ENCODE assay signal across 9 cellular contexts in the genomic region with DNA sequence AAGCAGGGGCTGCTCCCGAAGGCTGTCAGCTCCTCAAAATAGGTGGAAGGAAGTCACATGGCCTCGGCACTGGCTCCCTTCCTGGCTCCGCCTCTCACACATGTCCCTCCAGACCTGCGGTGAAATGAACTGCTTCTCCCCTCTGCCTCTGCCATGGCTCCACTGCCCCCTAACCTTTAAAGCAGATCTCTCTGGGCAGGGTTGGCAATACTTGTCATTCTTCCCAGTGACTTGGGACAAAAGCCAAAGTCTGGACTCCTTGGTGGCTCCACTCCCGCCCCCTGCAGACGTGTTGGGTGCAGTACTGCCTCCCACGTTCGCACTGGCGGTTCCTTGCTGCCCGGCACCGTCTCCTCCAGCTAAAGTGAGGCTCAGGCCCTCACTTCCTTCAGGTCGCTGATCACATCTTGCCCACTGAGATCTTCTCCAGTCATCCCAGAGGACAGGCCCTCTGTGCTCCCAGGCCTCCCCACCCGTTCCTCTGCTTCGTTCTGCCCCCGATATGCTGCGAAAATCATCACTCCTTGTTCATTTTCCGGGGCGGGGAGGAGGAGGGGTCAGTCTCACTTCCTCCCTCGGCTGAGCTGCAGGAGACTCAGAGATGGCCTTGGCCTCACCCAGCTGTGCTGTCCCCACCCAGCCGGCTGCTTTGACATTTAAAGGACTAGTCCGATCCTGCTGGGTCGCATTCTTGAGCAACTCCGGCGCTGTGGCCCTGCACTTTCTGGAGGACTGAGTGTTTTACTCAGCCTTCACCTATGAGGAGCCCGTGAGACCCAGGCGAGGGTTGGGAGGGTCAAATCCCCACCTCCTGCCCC.
DNase-seq lines count a peak whose midpoint lies in the region; ATAC-seq lines count a peak whose summit lies in the region.
"Had no signal": no experiment of that assay in that cellular context is flagged by ENCODE, and none has a peak within 500 bp of the region (broad histone marks: within the 10 kb centered on the region; RNA-seq: fewer than 3 reads in every experiment).

No MANE protein-coding gene starts in this region.

- H3K9me3 Mint-ChIP-seq in activated CD8-positive, alpha-beta T cell treated with anti-CD3 and anti-CD28 coated beads, Interleukin-2, amount 10 ng/mL, durations not matched to agents 7 days and 5 days (ENCODE audit: insufficient read depth): no peaks in the 10 kb centered on the region

- peak overlapping the region; percentile 84 for H3K27ac ChIP-seq in epithelial cell of prostate
- peak overlapping the region; percentile 70 to 81 for H3K27ac ChIP-seq in mucosa of rectum (ENCODE audit: low read depth in 2 of 2, low read length in 2 of 2)
- peak overlapping the region; percentile 37 for H3K27ac ChIP-seq in stomach smooth muscle (ENCODE audit: low read length)
- H3K27ac ChIP-seq: SK-N-MC had no signal

- POLR2A ChIA-PET in activated CD8-positive, alpha-beta T cell treated with anti-CD3 and anti-CD28 coated beads, Interleukin-2, amount 10 ng/mL, durations not matched to agents 7 days and 5 days (lab: Charles Lee): no interaction called here

- H3K36me3 Mint-ChIP-seq in activated CD8-positive, alpha-beta T cell treated with anti-CD3 and anti-CD28 coated beads, Interleukin-2, amount 10 ng/mL, durations not matched to agents 7 days and 5 days (ENCODE audit: low read depth): no peaks in the 10 kb centered on the region

- CTCF ChIA-PET in activated CD8-positive, alpha-beta T cell treated with anti-CD3 and anti-CD28 coated beads, Interleukin-2, amount 10 ng/mL, durations not matched to agents 7 days and 5 days (lab: Charles Lee): interaction anchor here (2.1 kb wide), 1 partner anchor 462 kb away, joined by 6 read pairs; a partner anchor contains a TSS

- peaks cover 29% of the 10 kb centered on the region for H3K4me1 Mint-ChIP-seq in activated CD8-positive, alpha-beta T cell treated with anti-CD3 and anti-CD28 coated beads, Interleukin-2, amount 10 ng/mL, durations not matched to agents 7 days and 5 days (ENCODE audit: low read depth)

- no peaks in the 10 kb centered on the region for H3K27me3 Mint-ChIP-seq in activated CD8-positive, alpha-beta T cell treated with anti-CD3 and anti-CD28 coated beads, Interleukin-2, amount 10 ng/mL, durations not matched to agents 7 days and 5 days (ENCODE audit: low read depth)

- H3K36me3 ChIP-seq in mucosa of rectum (ENCODE audit: control insufficient read depth in 2 of 2, insufficient read depth in 2 of 2, low read length in 2 of 2): no peaks in the 10 kb centered on the region
- H3K36me3 ChIP-seq in stomach smooth muscle (ENCODE audit: control insufficient read depth in 2 of 2, insufficient read depth in 2 of 2, low read length in 2 of 2): no peaks in the 10 kb centered on the region

- peak overlapping the region; percentile 77 for H3K4me3 Mint-ChIP-seq in activated CD8-positive, alpha-beta T cell treated with anti-CD3 and anti-CD28 coated beads, Interleukin-2, amount 10 ng/mL, durations not matched to agents 7 days and 5 days

- DNase-seq in AG08396 (ENCODE audit: low spot score) (peak; percentile 29), NCI-H345 treated with DMSO at 0.1 percent for 48 hours (lab: John Stamatoyannopoulos, UW; ENCODE audit: unreplicated experiment) (peak; percentile 31), epithelial cell of prostate (ENCODE audit: low read depth, low spot score) (no peak)
- peak; percentile 56 for DNase-seq in activated CD8-positive, alpha-beta T cell treated with anti-CD3 and anti-CD28 coated beads, Interleukin-2, amount 10 ng/mL, durations not matched to agents 7 days and 5 days

- H3K9me3 ChIP-seq in mucosa of rectum (ENCODE audit: control insufficient read depth in 2 of 2, low read length in 2 of 2) (no peaks in the 10 kb centered on the region), stomach smooth muscle (ENCODE audit: control insufficient read depth in 2 of 2, low read length in 2 of 2) (peaks cover 0 to 6% of the 10 kb centered on the region in 2 donors)

- peaks cover 10 to 11% of the 10 kb centered on the region in 2 donors for H3K4me1 ChIP-seq in mucosa of rectum (ENCODE audit: control insufficient read depth in 2 of 2, insufficient read depth in 2 of 2, low read length in 2 of 2)
- peaks cover 25% of the 10 kb centered on the region for H3K4me1 ChIP-seq in stomach smooth muscle (ENCODE audit: control insufficient read depth, insufficient read depth, low read length)

- peak overlapping the region; percentile 59 to 73 for H3K4me3 ChIP-seq in mucosa of rectum (ENCODE audit: low read length in 2 of 2)
- H3K4me3 ChIP-seq in stomach smooth muscle (ENCODE audit: low read length in 2 of 2): peak overlapping the region; percentile 57 to 69
- H3K4me3 ChIP-seq: SK-N-MC had no signal

- peak overlapping the region; percentile 88 for H3K27ac Mint-ChIP-seq in activated CD8-positive, alpha-beta T cell treated with anti-CD3 and anti-CD28 coated beads, Interleukin-2, amount 10 ng/mL, durations not matched to agents 7 days and 5 days

- peaks cover 0 to 3% of the 10 kb centered on the region in 2 donors for H3K27me3 ChIP-seq in mucosa of rectum (ENCODE audit: control insufficient read depth in 2 of 2, insufficient read depth in 2 of 2, low read length in 2 of 2)
- H3K27me3 ChIP-seq in stomach smooth muscle (ENCODE audit: control insufficient read depth in 1 of 2, insufficient read depth in 2 of 2, low read length in 2 of 2): peaks cover 0 to 11% of the 10 kb centered on the region in 2 donors

- H3K9ac ChIP-seq in mucosa of rectum (ENCODE audit: low read depth in 1 of 2, low read length in 2 of 2): peak overlapping the region; percentile 59 to 64
- H3K9ac ChIP-seq in stomach smooth muscle (ENCODE audit: low read length in 2 of 2): peak overlapping the region; percentile 40 to 64

- ATAC-seq in GM18517 (IDR thresholded peaks at IDR 0.05; ENCODE audit: unreplicated experiment) (peak; percentile 82), HG02973 (IDR thresholded peaks at IDR 0.05; ENCODE audit: unreplicated experiment) (peak; percentile 84)
- peak; percentile 78 for ATAC-seq in activated CD8-positive, alpha-beta T cell treated with anti-CD3 and anti-CD28 coated beads, Interleukin-2, amount 10 ng/mL, durations not matched to agents 7 days and 5 days
